Comparison of ENCODE assay signal across 27 cellular contexts in genomic region chr11:130774703-130775102, GRCh38.
DNase-seq lines count a peak whose midpoint lies in the region; ATAC-seq and TF ChIP-seq lines count a peak whose summit lies in the region.
"Had no signal": no experiment of that assay in that cellular context is flagged by ENCODE, and none has a peak within 500 bp of the region (broad histone marks: within the 10 kb centered on the region; RNA-seq: fewer than 3 reads in every experiment).

No MANE protein-coding gene starts in this region.

- BruUV-seq in Panc1 (replicated peaks; lab: Mats Ljungman, UMichigan), result no TSS peak

- no peaks in the 10 kb centered on the region for H3K79me1 ChIP-seq in mesendoderm (ENCODE audit: low read length)

- WGBS in heart right ventricle, 2 donors, result 15% methylated on average over 3 of the region's 3 CpGs
- 27% methylated on average over 3 of the region's 3 CpGs for WGBS in thyroid gland, 2 donors
- no CpG with 5 or more reads among the region's 3 CpGs for WGBS in mesendoderm (ENCODE audit: extremely low coverage, insufficient coverage, low lambda C conversion rate)

- in situ Hi-C loops in Panc1 (cut with HindIII; ENCODE audit: low pct_unique_long_range_greater_than_20kb, low sequenced_read_pairs), result no loop called here

- ATAC-seq in Right ventricle myocardium inferior (peak; percentile 63), Panc1 (no peak), heart right ventricle (peak; percentile 35 to 90 (median 74))
- ATAC-seq: activated CD4-positive, CD25-positive, alpha-beta regulatory T cell treated with anti-CD3 and anti-CD28 coated beads, Interleukin-2, amount 50 U/mL, for 24 hours; activated naive CD8-positive, alpha-beta T cell treated with anti-CD3 and anti-CD28 coated beads, Interleukin-2, amount 50 U/mL, for 24 hours; activated T-cell treated with anti-CD3 and anti-CD28 coated beads, Interleukin-2, amount 50 U/mL, for 72 hours; gastrocnemius medialis had no signal

- H4K8ac ChIP-seq in mesendoderm (ENCODE audit: low read depth, low read length), result no peak overlapping the region

- no peak overlapping the region for H3K4me3 ChIP-seq in right atrium auricular region
- no peak overlapping the region for H3K4me3 ChIP-seq in Panc1 (ENCODE audit: low read depth in 2 of 2, low read length in 2 of 2)
- no peak overlapping the region for H3K4me3 ChIP-seq in heart right ventricle
- H3K4me3 ChIP-seq in thyroid gland (replicated peaks in 1 of 3), result no peak overlapping the region
- H3K4me3 ChIP-seq in mesendoderm (ENCODE audit: low read length), result no peak overlapping the region
- H3K4me3 ChIP-seq: gastrocnemius medialis, hepatocyte, prostate gland, sigmoid colon, stomach, tibial artery had no signal

- H2BK120ac ChIP-seq in mesendoderm (ENCODE audit: low read depth, low read length), result no peak overlapping the region

- no peak overlapping the region for H2BK5ac ChIP-seq in mesendoderm (ENCODE audit: low read length)

- H4K5ac ChIP-seq in mesendoderm (ENCODE audit: low read length), result no peak overlapping the region

- H3K9me3 ChIP-seq in right atrium auricular region (no peaks in the 10 kb centered on the region), Panc1 (ENCODE audit: control insufficient read depth, insufficient read depth, low read depth, low read length) (no peaks in the 10 kb centered on the region), heart right ventricle (peaks cover 0 to 6% (median 0%) of the 10 kb centered on the region in 11 donors), thyroid gland (no peaks in the 10 kb centered on the region)
- H3K9me3 ChIP-seq: gastrocnemius medialis, prostate gland, sigmoid colon, stomach, tibial artery had no signal

- H3K4ac ChIP-seq in mesendoderm (ENCODE audit: low read depth, low read length), result no peak overlapping the region

- CTCF ChIA-PET in Panc1 (lab: Charles Lee), result no interaction called here

- H2BK15ac ChIP-seq in mesendoderm (replicated peaks; ENCODE audit: low read depth), result no peak overlapping the region

- TF ChIP-seq CTCF in right atrium auricular region (IDR thresholded peaks at IDR 0.05), result no peak
- TF ChIP-seq CTCF in Panc1 (IDR thresholded peaks at IDR 0.05), result no peak
- no peak for TF ChIP-seq CTCF in heart right ventricle (IDR thresholded peaks at IDR 0.05)
- no peak for TF ChIP-seq CTCF in thyroid gland (IDR thresholded peaks at IDR 0.05)

- H3K18ac ChIP-seq in mesendoderm (ENCODE audit: low read length), result no peak overlapping the region

- intact Hi-C loops in Right ventricle myocardium inferior (cut with DNase I) (no loop called here), Panc1 (cut with micrococcal nuclease; ENCODE audit: unreplicated experiment) (no loop called here), heart right ventricle (cut with DNase I) (loop anchor here in 1 of 10 donors (2.0 kb wide), 1 partner anchor 36 kb away; no protein-coding TSS in a partner anchor), thyroid gland (cut with DNase I) (no loop called here)

- no peak overlapping the region for H3K56ac ChIP-seq in mesendoderm (ENCODE audit: low read length)

- no peak for TF ChIP-seq POLR2A in thyroid gland (IDR thresholded peaks at IDR 0.05)

- H3K4me2 ChIP-seq in mesendoderm (ENCODE audit: low read length), result no peak overlapping the region
- H3K4me2 ChIP-seq: hepatocyte had no signal

- DNase-seq in Right ventricle myocardium inferior (ENCODE audit: missing footprints) (no peak), right atrium auricular region (ENCODE audit: low spot score) (no peak), Panc1 (ENCODE audit: low read depth, low spot score) (no peak), heart right ventricle (peak; percentile 44 to 69), thyroid gland (peak; percentile 47 to 49), kidney glomerular epithelial cell (lab: John Stamatoyannopoulos, UW) (no peak), mesendoderm (no peak), hypothalamus (lab: John Stamatoyannopoulos, UW) (no peak)
- DNase-seq: activated CD4-positive, alpha-beta memory T cell treated with anti-CD3 and anti-CD28 coated beads for 36 hours; activated naive CD8-positive, alpha-beta T cell treated with anti-CD3 and anti-CD28 coated beads, Interleukin-2, amount 50 U/mL, for 24 hours; activated T-cell treated with anti-CD3 and anti-CD28 coated beads, Interleukin-2, amount 50 U/mL, for 72 hours; AML-193; caudate nucleus; CD4-positive, alpha-beta T cell; dermis blood vessel endothelial cell; gastrocnemius medialis; GOT3; NCI-H1092 treated with DMSO at 0.1 percent for 48 hours; NCI-H345; sigmoid colon; stimulated activated CD4-positive, alpha-beta T cell treated with anti-CD3 and anti-CD28 coated beads, Interleukin-12 subunit alpha, Interleukin-12 subunit beta, amount 100 ng/mL, for 4 hours; stimulated activated CD4-positive, alpha-beta T cell treated with anti-CD3 and anti-CD28 coated beads, Interleukin-2, amount 100 ng/mL, for 48 hours; stomach; tibial artery had no signal

- H2AK5ac ChIP-seq in mesendoderm (ENCODE audit: low read length), result no peak overlapping the region

- H3K27ac ChIP-seq in right atrium auricular region (no peak overlapping the region), Panc1 (ENCODE audit: low read length) (peak overlapping the region; percentile 48; the same call in 1 of the 2 replicates), heart right ventricle (peak overlapping the region in 2 of 10 donors; percentile 24 to 31), thyroid gland (no peak overlapping the region), mesendoderm (ENCODE audit: low read depth, low read length) (no peak overlapping the region)
- H3K27ac ChIP-seq: gastrocnemius medialis, hepatocyte, prostate gland, sigmoid colon, stomach, tibial artery had no signal

- H3K4me1 ChIP-seq in right atrium auricular region (peaks cover 0 to 40% of the 10 kb centered on the region in 2 donors), Panc1 (ENCODE audit: control insufficient read depth, insufficient read depth, low read length) (peaks cover 6% of the 10 kb centered on the region; the same call in 1 of the 2 replicates), heart right ventricle (peaks cover 5 to 45% (median 24%) of the 10 kb centered on the region in 9 donors), thyroid gland (peaks cover 4 to 7% of the 10 kb centered on the region in 2 donors), mesendoderm (ENCODE audit: control insufficient read depth, low read depth, low read length) (peaks cover 5% of the 10 kb centered on the region)
- H3K4me1 ChIP-seq: prostate gland had no signal

- H3K27me3 ChIP-seq in right atrium auricular region (no peaks in the 10 kb centered on the region), Panc1 (ENCODE audit: control insufficient read depth, insufficient read depth, low read length) (no peaks in the 10 kb centered on the region), heart right ventricle (no peaks in the 10 kb centered on the region), thyroid gland (no peaks in the 10 kb centered on the region), mesendoderm (ENCODE audit: insufficient read depth, low read length, poor library complexity) (no peaks in the 10 kb centered on the region)
- H3K27me3 ChIP-seq: gastrocnemius medialis, hepatocyte, sigmoid colon, stomach, tibial artery had no signal

- H3K36me3 ChIP-seq in right atrium auricular region (no peaks in the 10 kb centered on the region), Panc1 (ENCODE audit: control insufficient read depth, insufficient read depth, low read length) (no peaks in the 10 kb centered on the region), heart right ventricle (no peaks in the 10 kb centered on the region), thyroid gland (no peaks in the 10 kb centered on the region), mesendoderm (ENCODE audit: control insufficient read depth, insufficient read depth, low read length) (no peaks in the 10 kb centered on the region)
- H3K36me3 ChIP-seq: gastrocnemius medialis, prostate gland, sigmoid colon, stomach, tibial artery had no signal

- no peak overlapping the region for H3K23ac ChIP-seq in mesendoderm (ENCODE audit: low read length)

- H3K79me2 ChIP-seq in mesendoderm (ENCODE audit: control insufficient read depth, insufficient read depth, low read length), result no peaks in the 10 kb centered on the region
- H3K79me2 ChIP-seq: hepatocyte had no signal

- POLR2A ChIA-PET in Panc1 (lab: Charles Lee), result no interaction called here

- H3K9ac ChIP-seq in mesendoderm (ENCODE audit: low read length), result no peak overlapping the region

Comparison
In these comparisons a context has a peak if more than half of its experiments do, and no peak if none do; other contexts are left out.
1. DNase-seq: peak in heart right ventricle (2 of 2) and thyroid gland (2 of 2); none in Right ventricle myocardium inferior (single experiment), right atrium auricular region (single experiment), Panc1 (single experiment), kidney glomerular epithelial cell (single experiment), mesendoderm (single experiment) and hypothalamus (0 of 51).